1 cellular context compared by ENCODE assay signal in genomic region chr12:131882804-131883520, GRCh38.
TF ChIP-seq lines count a peak whose summit lies in the region.

No MANE protein-coding gene starts in this region.

TF ChIP-seq in H1, 55 proteins besides CTCF, POLR2A, EP300 and RAD21:
- TF ChIP-seq TAF1 (IDR thresholded peaks at IDR 0.05; ENCODE audit: low read depth, low read length): no peak
- TF ChIP-seq SP4 (IDR thresholded peaks at IDR 0.05; ENCODE audit: low read length): no peak
- no peak for TF ChIP-seq SIRT6 (IDR thresholded peaks at IDR 0.05; ENCODE audit: low read length)
- TF ChIP-seq RXRA (IDR thresholded peaks at IDR 0.05; ENCODE audit: insufficient read depth, low read depth, low read length): no peak
- no peak for TF ChIP-seq POU5F1 (IDR thresholded peaks at IDR 0.05; ENCODE audit: low read depth, low read length)
- no peak for TF ChIP-seq GTF2F1 (IDR thresholded peaks at IDR 0.05; ENCODE audit: borderline replicate concordance, low read depth, low read length)
- TF ChIP-seq CBX5 (IDR thresholded peaks at IDR 0.05; ENCODE audit: low read depth, low read length): no peak
- TF ChIP-seq CREB1 (IDR thresholded peaks at IDR 0.05): no peak
- TF ChIP-seq ZNF274 (IDR thresholded peaks at IDR 0.05; ENCODE audit: borderline replicate concordance, extremely low read depth, low read length): no peak
- TF ChIP-seq GABPA (IDR thresholded peaks at IDR 0.05; ENCODE audit: borderline replicate concordance, insufficient read depth, low read length): no peak
- TF ChIP-seq RBBP5 (IDR thresholded peaks at IDR 0.05; ENCODE audit: borderline replicate concordance, low read depth, low read length): no peak
- TF ChIP-seq CEBPB (IDR thresholded peaks at IDR 0.05; ENCODE audit: low read depth, low read length): no peak
- TF ChIP-seq POLR2AphosphoS5 (IDR thresholded peaks at IDR 0.05; ENCODE audit: low read depth, low read length): no peak
- TF ChIP-seq ATF3 (IDR thresholded peaks at IDR 0.05; ENCODE audit: insufficient read depth, low read depth, low read length): no peak
- TF ChIP-seq TAF7 (optimal IDR thresholded peaks at IDR 0.05; ENCODE audit: borderline replicate concordance, low read depth, low read length): no peak
- no peak for TF ChIP-seq TCF12 (IDR thresholded peaks at IDR 0.05; ENCODE audit: low read depth, low read length)
- no peak for TF ChIP-seq CHD2 (IDR thresholded peaks at IDR 0.05; ENCODE audit: low read length)
- no peak for TF ChIP-seq HDAC6 (IDR thresholded peaks at IDR 0.05; ENCODE audit: low read depth, low read length)
- no peak for TF ChIP-seq NANOG (IDR thresholded peaks at IDR 0.05; ENCODE audit: insufficient read depth, low read depth, low read length, poor library complexity, severe bottlenecking)
